24 cellular contexts compared by ENCODE assay signal in genomic region chr9:138102246-138103051, GRCh38.
A peak's percentile ranks its signal among the peaks of the same experiment; 100 is the strongest.
DNase-seq lines count a peak whose midpoint lies in the region; ATAC-seq and TF ChIP-seq lines count a peak whose summit lies in the region.
"Had no signal": no experiment of that assay in that cellular context is flagged by ENCODE, and none has a peak within 500 bp of the region (broad histone marks: within the 10 kb centered on the region; RNA-seq: fewer than 3 reads in every experiment).

No MANE protein-coding gene starts in this region.

- no peaks in the 10 kb centered on the region for H3K9me3 ChIP-seq in esophagus muscularis mucosa
- H3K9me3 ChIP-seq: BLaER1 treated with 17β-estradiol and CSF1 and Interleukin-3, amounts not matched to agents 10 nM and 100 nM; left lung; SJSA1; tibial nerve had no signal

- TF ChIP-seq CTCF in GM13977 (IDR thresholded peaks at IDR 0.05; ENCODE audit: extremely low read depth, insufficient read depth, missing control alignments) (no peak), esophagus muscularis mucosa (IDR thresholded peaks at IDR 0.05) (no peak), osteocyte (IDR thresholded peaks at IDR 0.05) (no peak), CD14-positive monocyte (IDR thresholded peaks at IDR 0.05) (no peak)

- DNase-seq in 8988T: peak; percentile 6
- peak; percentile 11 for DNase-seq in GM13977 (ENCODE audit: low spot score)
- peak; percentile 75 for DNase-seq in esophagus muscularis mucosa (ENCODE audit: extremely low spot score)
- DNase-seq in osteocyte (ENCODE audit: extremely low spot score, unreplicated experiment): peak; percentile 71
- no peak for DNase-seq in CD14-positive monocyte (ENCODE audit: low spot score)
- DNase-seq in DMS79 (lab: John Stamatoyannopoulos, UW): no peak
- DNase-seq: activated gamma-delta T cell; COR-L47; dermis blood vessel endothelial cell; DMS79 treated with DMSO at 0.1 percent for 48 hours; hippocampal formation; immature natural killer cell; Karpas-422; NCI-H1436; NCI-H345; small intestine; stimulated activated CD4-positive, alpha-beta T cell treated with anti-CD3 and anti-CD28 coated beads, Interleukin-1b, Interleukin-23, amount 100 ng/mL, for 48 hours had no signal

- no peak for ATAC-seq in GM21381 (IDR thresholded peaks at IDR 0.05; ENCODE audit: unreplicated experiment)
- ATAC-seq: HepG2, left lung had no signal

- no peak overlapping the region for H3K27ac ChIP-seq in esophagus muscularis mucosa (replicated peaks in 1 of 4)
- H3K27ac ChIP-seq: BLaER1 treated with 17β-estradiol and CSF1 and Interleukin-3, amounts not matched to agents 10 nM and 100 nM; left lung; SJSA1; tibial nerve had no signal

- H3K4me1 ChIP-seq in esophagus muscularis mucosa: no peaks in the 10 kb centered on the region
- H3K4me1 ChIP-seq: left lung, SJSA1, tibial nerve had no signal

- in situ Hi-C loops in GM13977 (cut with MboI; ENCODE audit: low pct_unique_long_range_greater_than_20kb, low sequenced_read_pairs, unreplicated experiment): no loop called here

- H3K4me3 Mint-ChIP-seq in osteocyte (ENCODE audit: unreplicated experiment) (no peak overlapping the region), CD14-positive monocyte (no peak overlapping the region)
- H3K4me3 Mint-ChIP-seq: immature natural killer cell; T-helper 1 cell treated with Interleukin-12 subunit alpha and Interleukin-12 subunit beta and Interleukin-4 antibody, amounts not matched to agents 30 μg/mL and 1 μg/mL, for 36 hours had no signal

- H3K27me3 ChIP-seq in esophagus muscularis mucosa: peaks cover 0 to 54% (median 0%) of the 10 kb centered on the region in 4 donors
- H3K27me3 ChIP-seq: BLaER1 treated with 17β-estradiol and CSF1 and Interleukin-3, amounts not matched to agents 10 nM and 100 nM; SJSA1; tibial nerve had no signal

- WGBS in esophagus muscularis mucosa: 65% methylated on average over 23 of the region's 23 CpGs

- H3K9me3 Mint-ChIP-seq in osteocyte (ENCODE audit: unreplicated experiment): peaks cover 4% of the 10 kb centered on the region
- H3K9me3 Mint-ChIP-seq in CD14-positive monocyte: peaks cover 0 to 3% (median 0%) of the 10 kb centered on the region in 7 donors
- H3K9me3 Mint-ChIP-seq: immature natural killer cell; T-helper 1 cell treated with Interleukin-12 subunit alpha and Interleukin-12 subunit beta and Interleukin-4 antibody, amounts not matched to agents 30 μg/mL and 1 μg/mL, for 36 hours had no signal

- H3K4me1 Mint-ChIP-seq in osteocyte (ENCODE audit: unreplicated experiment) (no peaks in the 10 kb centered on the region), CD14-positive monocyte (no peaks in the 10 kb centered on the region)
- H3K4me1 Mint-ChIP-seq: immature natural killer cell had no signal

- H3K36me3 ChIP-seq in esophagus muscularis mucosa: no peaks in the 10 kb centered on the region
- H3K36me3 ChIP-seq: BLaER1 treated with 17β-estradiol and CSF1 and Interleukin-3, amounts not matched to agents 10 nM and 100 nM; left lung; SJSA1; tibial nerve had no signal

- H3K27me3 Mint-ChIP-seq in osteocyte (ENCODE audit: unreplicated experiment): no peaks in the 10 kb centered on the region
- peaks cover 4 to 14% (median 7%) of the 10 kb centered on the region in 3 donors for H3K27me3 Mint-ChIP-seq in CD14-positive monocyte (ENCODE audit: low read depth in 3 of 3)

- no peaks in the 10 kb centered on the region for H3K36me3 Mint-ChIP-seq in osteocyte (ENCODE audit: unreplicated experiment)
- no peaks in the 10 kb centered on the region for H3K36me3 Mint-ChIP-seq in CD14-positive monocyte
- H3K36me3 Mint-ChIP-seq: immature natural killer cell had no signal

- no peak overlapping the region for H3K27ac Mint-ChIP-seq in osteocyte (ENCODE audit: unreplicated experiment)
- H3K27ac Mint-ChIP-seq in CD14-positive monocyte: no peak overlapping the region
- H3K27ac Mint-ChIP-seq: immature natural killer cell; T-helper 1 cell treated with Interleukin-12 subunit alpha and Interleukin-12 subunit beta and Interleukin-4 antibody, amounts not matched to agents 30 μg/mL and 1 μg/mL, for 36 hours had no signal

- TF ChIP-seq EP300 in esophagus muscularis mucosa (IDR thresholded peaks at IDR 0.05): no peak

- intact Hi-C loops in esophagus muscularis mucosa (cut with DNase I): no loop called here
- intact Hi-C loops in CD14-positive monocyte (cut with micrococcal nuclease): no loop called here

- TF ChIP-seq POLR2A in esophagus muscularis mucosa (IDR thresholded peaks at IDR 0.05; ENCODE audit: low read depth): no peak

- H3K4me3 ChIP-seq in esophagus muscularis mucosa: no peak overlapping the region
- H3K4me3 ChIP-seq: BLaER1 treated with 17β-estradiol and CSF1 and Interleukin-3, amounts not matched to agents 10 nM and 100 nM; left lung; SJSA1; tibial nerve had no signal

Comparison
In these comparisons a context has a peak if more than half of its experiments do, and no peak if none do; other contexts are left out.
1. DNase-seq: peak in 8988T (single experiment), GM13977 (single experiment), esophagus muscularis mucosa (single experiment) and osteocyte (single experiment); none in CD14-positive monocyte (single experiment) and DMS79 (single experiment).